ENCODE assay signal across 8 cellular contexts in genomic region chr20:20711413-20711812, GRCh38. TPM values are rescaled to one million over a fixed set of nuclear protein-coding genes. Genes with fewer than 3 reads are reported as not detected.
A peak's percentile ranks its signal among the peaks of the same experiment; 100 is the strongest.
DNase-seq lines count a peak whose midpoint lies in the region; ATAC-seq and TF ChIP-seq lines count a peak whose summit lies in the region.

No MANE protein-coding gene starts in this region.

- peak overlapping the region in 11 of 12 donors; percentile 85 to 98 (median 93) for H3K27ac ChIP-seq in heart left ventricle
- no peak overlapping the region for H3K27ac ChIP-seq in ovary

- intact Hi-C loops in heart left ventricle (cut with DNase I) (no loop called here), Right ventricle myocardium superior (cut with DNase I) (loop anchor here (10.0 kb wide), 1 partner anchor 73 kb away; no protein-coding TSS in a partner anchor), ovary (cut with DNase I) (no loop called here), head of caudate nucleus (cut with DNase I) (no loop called here)

- H3K27me3 ChIP-seq in heart left ventricle (no peaks in the 10 kb centered on the region), ovary (no peaks in the 10 kb centered on the region)

- POLR2A ChIA-PET in T-cell (lab: Charles Lee): no interaction called here

- CTCF ChIA-PET in T-cell (lab: Charles Lee): interaction anchor here in 1 of 2 donors (0.8 kb wide), 1 partner anchor 113 kb away, joined by 3 read pairs; no protein-coding TSS in a partner anchor

- no peak for DNase-seq in heart left ventricle
- DNase-seq in Right ventricle myocardium superior: no peak
- peak in 10 of 34 experiments; percentile 2 to 24 (median 10) for DNase-seq in T-cell
- DNase-seq in endothelial cell (ENCODE audit: low spot score): no peak
- no peak for DNase-seq in ovary
- no peak for DNase-seq in head of caudate nucleus
- no peak for DNase-seq in GM10266 (ENCODE audit: extremely low spot score)

- H3K9me3 Mint-ChIP-seq in T-cell: peaks cover 0 to 4% (median 0%) of the 10 kb centered on the region in 3 donors
- no peaks in the 10 kb centered on the region for H3K9me3 Mint-ChIP-seq in endothelial cell (ENCODE audit: unreplicated experiment)

- H3K9me3 ChIP-seq in heart left ventricle (no peaks in the 10 kb centered on the region), ovary (no peaks in the 10 kb centered on the region)

- H3K4me3 ChIP-seq in heart left ventricle: peak overlapping the region in 11 of 12 donors; percentile 64 to 98 (median 89)
- H3K4me3 ChIP-seq in ovary: peak overlapping the region; percentile 89

- H3K36me3 Mint-ChIP-seq in T-cell (peaks cover 19% of the 10 kb centered on the region), endothelial cell (ENCODE audit: low read depth, unreplicated experiment) (no peaks in the 10 kb centered on the region)

- WGBS in heart left ventricle, 4 donors: 32 to 55% (median 42%) methylated on average over 3 of the region's 3 CpGs
- WGBS in ovary, 3 donors: 41 to 52% (median 45%) methylated on average over 3 of the region's 3 CpGs

- H3K27me3 Mint-ChIP-seq in T-cell (peaks cover 0 to 4% of the 10 kb centered on the region in 2 donors), endothelial cell (ENCODE audit: unreplicated experiment) (peaks cover 3% of the 10 kb centered on the region)

- no peaks in the 10 kb centered on the region for H3K36me3 ChIP-seq in heart left ventricle
- H3K36me3 ChIP-seq in ovary: no peaks in the 10 kb centered on the region

- ATAC-seq in heart left ventricle (no peak), Right ventricle myocardium superior (ENCODE audit: poor library complexity) (no peak), T-cell (replicated peaks in 1 of 4) (no peak), HG02610 (IDR thresholded peaks at IDR 0.05; ENCODE audit: unreplicated experiment) (no peak)

- TF ChIP-seq EP300 in ovary (IDR thresholded peaks at IDR 0.05): no peak

- H3K4me3 Mint-ChIP-seq in T-cell: peak overlapping the region; percentile 91 to 93 (median 92)
- peak overlapping the region; percentile 91 for H3K4me3 Mint-ChIP-seq in endothelial cell (ENCODE audit: unreplicated experiment)

- peaks cover 0 to 58% (median 26%) of the 10 kb centered on the region in 12 donors for H3K4me1 ChIP-seq in heart left ventricle
- peaks cover 8% of the 10 kb centered on the region for H3K4me1 ChIP-seq in ovary (ENCODE audit: insufficient read depth)

- no peak for TF ChIP-seq POLR2A in heart left ventricle (IDR thresholded peaks at IDR 0.05)
- TF ChIP-seq POLR2A in ovary (IDR thresholded peaks at IDR 0.05): no peak

- H3K4me1 Mint-ChIP-seq in T-cell (peaks cover 37 to 55% (median 43%) of the 10 kb centered on the region in 3 donors), endothelial cell (ENCODE audit: unreplicated experiment) (peaks cover 28% of the 10 kb centered on the region)

- H3K27ac Mint-ChIP-seq in T-cell: peak overlapping the region; percentile 86 to 90
- H3K27ac Mint-ChIP-seq in endothelial cell (ENCODE audit: unreplicated experiment): peak overlapping the region; percentile 58

- TF ChIP-seq CTCF in heart left ventricle (IDR thresholded peaks at IDR 0.05): no peak
- no peak for TF ChIP-seq CTCF in endothelial cell (IDR thresholded peaks at IDR 0.05; ENCODE audit: unreplicated experiment)
- TF ChIP-seq CTCF in ovary (IDR thresholded peaks at IDR 0.05): no peak
- no peak for TF ChIP-seq CTCF in GM10266 (IDR thresholded peaks at IDR 0.05; ENCODE audit: control insufficient read depth, insufficient read depth, low read depth, missing control alignments)

RNA-seq across cellular contexts. Expression of gene RALGAPA2, which starts 1.0 kb away (rescaled TPM):
- 10 to 100 TPM; 13.2 to 33.8 (median 25.4) TPM for total RNA-seq in heart left ventricle
- polyA plus RNA-seq in heart left ventricle: 10 to 100 TPM in 1 of 2 donors, 1 to 10 TPM in 1; 5.6 to 19.6 TPM
- total RNA-seq in Right ventricle myocardium superior: 15.5 TPM
- total RNA-seq in T-cell: 10 to 100 TPM; 28.0 to 36.1 (median 31.7) TPM
- 30.3 TPM for total RNA-seq in endothelial cell (ENCODE audit: unreplicated experiment)
- total RNA-seq in ovary: 10 to 100 TPM; 11.9 to 27.5 (median 19.9) TPM
- polyA plus RNA-seq in ovary: 10 to 100 TPM in 1 of 2 donors, 1 to 10 TPM in 1; 8.4 to 31.7 TPM

Comparison
In these comparisons a context has a peak if more than half of its experiments do, and no peak if none do; other contexts are left out.
1. H3K27ac ChIP-seq: peak in heart left ventricle (11 of 12); none in ovary (0 of 2).